ENCODE assay signal across 19 cellular contexts in the genomic region with DNA sequence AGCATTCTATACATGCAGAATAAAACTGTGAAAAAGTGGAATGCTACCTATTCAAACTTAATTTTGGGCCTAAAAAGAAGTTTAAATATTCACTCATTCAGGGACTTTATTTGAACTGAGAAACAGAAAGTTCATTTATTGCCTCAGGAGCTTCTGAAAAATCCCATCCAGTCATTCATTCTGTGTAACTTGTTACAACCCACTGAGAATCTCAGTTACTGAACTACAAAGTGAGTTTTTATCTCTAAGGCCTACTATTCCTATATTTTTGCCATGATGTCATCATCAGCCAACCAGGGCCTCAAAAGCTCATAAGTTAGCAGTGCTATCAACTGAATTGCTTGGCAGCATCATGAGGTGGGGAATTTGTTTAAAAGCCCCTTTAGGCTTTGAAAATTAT.
"Had no signal": no experiment of that assay in that cellular context is flagged by ENCODE, and none has a peak within 500 bp of the region (broad histone marks: within the 10 kb centered on the region; RNA-seq: fewer than 3 reads in every experiment).

No MANE protein-coding gene starts in this region.

- H3K36me3 Mint-ChIP-seq: memory B cell, type B pancreatic cell had no signal

- H3K4me3 ChIP-seq: dorsolateral prefrontal cortex, lower lobe of right lung, prostate gland, skin epidermis, spleen, testis, tibial artery had no signal

- H3K27me3 ChIP-seq: dorsolateral prefrontal cortex, spleen, testis, tibial artery had no signal

- H3K27me3 Mint-ChIP-seq: memory B cell; naive thymus-derived CD4-positive, alpha-beta T cell; type B pancreatic cell had no signal

- H3K9me3 ChIP-seq: lower lobe of right lung, prostate gland, spleen, testis, tibial artery had no signal

- H3K27ac ChIP-seq: dorsolateral prefrontal cortex, lower lobe of right lung, prostate gland, skin epidermis, spleen, testis, tibial artery had no signal

- H3K4me3 Mint-ChIP-seq: memory B cell; naive thymus-derived CD4-positive, alpha-beta T cell; nephron progenitor cell; type B pancreatic cell had no signal

- ATAC-seq: left ventricle myocardium superior; lower lobe of right lung; naive thymus-derived CD4-positive, alpha-beta T cell; right cardiac atrium had no signal

- H3K4me1 Mint-ChIP-seq: memory B cell had no signal

- H3K27ac Mint-ChIP-seq: memory B cell; naive thymus-derived CD4-positive, alpha-beta T cell; type B pancreatic cell had no signal

- H3K9me3 Mint-ChIP-seq: memory B cell, nephron progenitor cell, type B pancreatic cell had no signal

- H3K36me3 ChIP-seq: lower lobe of right lung, prostate gland, spleen, tibial artery had no signal

- H3K4me1 ChIP-seq: lower lobe of right lung, prostate gland, spleen had no signal

- DNase-seq: dorsolateral prefrontal cortex; effector CD4-positive, alpha-beta T cell; left ventricle myocardium superior; lower lobe of right lung; midbrain; naive thymus-derived CD4-positive, alpha-beta T cell; nephron progenitor cell; nucleus accumbens; right cardiac atrium; spleen; stimulated activated CD8-positive, alpha-beta memory T cell treated with anti-CD3 and anti-CD28 coated beads, Interleukin-4, amount 100 ng/mL, for 48 hours; stimulated activated naive CD4-positive, alpha-beta T cell; substantia nigra; testis; tibial artery had no signal
